In the genomic region with DNA sequence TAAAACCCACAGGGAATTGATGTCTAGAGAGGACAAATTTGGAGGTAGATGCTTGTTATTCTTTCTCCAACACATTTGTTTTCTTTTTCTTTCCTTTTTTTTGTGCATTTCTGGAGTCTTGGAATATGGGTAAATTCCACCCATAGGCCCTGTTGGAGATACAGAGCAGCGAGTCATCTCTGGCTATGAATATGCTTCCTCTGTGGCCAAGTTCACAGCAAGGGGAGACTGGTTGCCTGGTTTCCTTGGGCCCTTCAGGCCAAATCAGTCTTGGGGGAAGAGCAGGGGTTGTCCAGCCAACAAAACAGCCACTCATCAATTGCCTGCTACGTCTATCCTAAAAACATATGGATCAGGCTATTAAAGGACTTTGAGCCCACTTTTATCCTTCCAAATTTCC, we compare ENCODE assay signal across 13 cellular contexts. TPM values are rescaled to one million over a fixed set of nuclear protein-coding genes. Genes with fewer than 3 reads are reported as not detected.
DNase-seq lines count a peak whose midpoint lies in the region; TF ChIP-seq lines count a peak whose summit lies in the region.
"Had no signal": no experiment of that assay in that cellular context is flagged by ENCODE, and none has a peak within 500 bp of the region (broad histone marks: within the 10 kb centered on the region; RNA-seq: fewer than 3 reads in every experiment).

No MANE protein-coding gene starts in this region.

- H3K27ac ChIP-seq in mammary epithelial cell (ENCODE audit: insufficient read depth, low read depth, low read length), result no peak overlapping the region
- H3K27ac ChIP-seq in neutrophil, result peak overlapping the region; percentile 32
- H3K27ac ChIP-seq: vagina had no signal

- TF ChIP-seq CTCF in mammary epithelial cell (conservative IDR thresholded peaks at IDR 0.05 in 1 of 2, IDR thresholded peaks at IDR 0.05 in 1 of 2; ENCODE audit: extremely low read depth in 1 of 2, insufficient read depth in 1 of 2, low read depth in 1 of 2, low read length in 2 of 2) (no peak), neutrophil (IDR thresholded peaks at IDR 0.05) (no peak)

- H4K20me1 ChIP-seq in mammary epithelial cell (ENCODE audit: insufficient read depth, low read length), result no peaks in the 10 kb centered on the region

- H3K27me3 ChIP-seq in mammary epithelial cell (ENCODE audit: insufficient read depth, low read length), result no peaks in the 10 kb centered on the region
- H3K27me3 ChIP-seq in neutrophil, result no peaks in the 10 kb centered on the region
- H3K27me3 ChIP-seq: vagina had no signal

- H3K79me2 ChIP-seq in mammary epithelial cell (ENCODE audit: insufficient read depth, low read length), result peaks cover 43% of the 10 kb centered on the region

- dilution Hi-C loops in mammary epithelial cell (cut with HindIII; ENCODE audit: low sequenced_read_pairs), result no loop called here

- no peak overlapping the region for H3K9ac ChIP-seq in mammary epithelial cell (ENCODE audit: insufficient read depth, low read length)

- no peak overlapping the region for H3K4me2 ChIP-seq in mammary epithelial cell (ENCODE audit: insufficient read depth, low read depth, low read length)

- H2AFZ ChIP-seq in mammary epithelial cell (ENCODE audit: low read depth, low read length), result no peak overlapping the region

- CTCF ChIA-PET in mammary epithelial cell (lab: Charles Lee; ENCODE audit: low non-redundant PET), result no interaction called here

- intact Hi-C loops in mammary epithelial cell (cut with micrococcal nuclease), result no loop called here

- in situ Hi-C loops in mammary epithelial cell (cut with MboI; ENCODE audit: low sequenced_read_pairs in 2 of 2), result no loop called here

- H3K36me3 ChIP-seq in mammary epithelial cell (ENCODE audit: insufficient read depth, low read length), result peaks cover 14% of the 10 kb centered on the region
- H3K36me3 ChIP-seq in neutrophil, result peaks cover 58% of the 10 kb centered on the region

- 100% methylated on average over 2 of the region's 2 CpGs for WGBS in mammary epithelial cell (ENCODE audit: low coverage, missing lambda C conversion rate)

- no TSS peak for BruUV-seq in mammary epithelial cell (replicated peaks; lab: Mats Ljungman, UMichigan)

- H3K9me3 ChIP-seq in mammary epithelial cell (replicated peaks; ENCODE audit: insufficient read depth, low read length), result no peaks in the 10 kb centered on the region
- no peaks in the 10 kb centered on the region for H3K9me3 ChIP-seq in neutrophil
- H3K9me3 ChIP-seq: vagina had no signal

- no peak overlapping the region for H3K4me3 ChIP-seq in mammary epithelial cell (replicated peaks in 1 of 3; ENCODE audit: insufficient read depth in 1 of 3, low read depth in 2 of 3, low read length in 3 of 3)
- no peak overlapping the region for H3K4me3 ChIP-seq in neutrophil (ENCODE audit: low read depth in 1 of 2, low read length in 1 of 2)
- H3K4me3 ChIP-seq: vagina had no signal

- DNase-seq in EL (peak; percentile 81), LHCN-M2 (ENCODE audit: low read depth) (peak; percentile 71), mammary epithelial cell (peak; percentile 58), iPS-NIHi11 (ENCODE audit: low spot score) (no peak), dermis blood vessel endothelial cell (no peak), OCI-M2 (lab: John Stamatoyannopoulos, UW; ENCODE audit: unreplicated experiment) (no peak)
- DNase-seq: activated naive CD4-positive, alpha-beta T cell treated with anti-CD3 and anti-CD28 coated beads, Interleukin-2, amount 10 ng/mL, durations not matched to agents 7 days and 5 days; DND-41; effector memory CD8-positive, alpha-beta T cell; naive thymus-derived CD4-positive, alpha-beta T cell; NCI-H2081 had no signal

- H3K4me1 ChIP-seq in mammary epithelial cell (ENCODE audit: insufficient read depth, low read length) (peaks cover 13% of the 10 kb centered on the region), neutrophil (ENCODE audit: control insufficient read depth in 1 of 2, insufficient read depth in 1 of 2, low read depth in 1 of 2, low read length in 1 of 2) (peaks cover 32 to 37% of the 10 kb centered on the region in 2 experiments)

RNA-seq across cellular contexts. Expression of a gene that starts 27.5 kb away (rescaled TPM):
- total RNA-seq in LHCN-M2 (2014; rRNA removed) (56.4 and 67.5 TPM in 2 replicates), mammary epithelial cell (10 to 100 TPM; 57.5 to 67.5 TPM), dermis blood vessel endothelial cell (96.0 and 96.4 TPM in 2 replicates)
- polyA plus RNA-seq in LHCN-M2 (2012), result 30.0 TPM
- polyA plus RNA-seq in mammary epithelial cell, result 29.9 TPM
- 68.3 TPM for polyA minus RNA-seq in mammary epithelial cell

Comparison
In these comparisons a context has a peak if more than half of its experiments do, and no peak if none do; other contexts are left out.
1. DNase-seq: peak in EL (single experiment), LHCN-M2 (single experiment) and mammary epithelial cell (single experiment); none in iPS-NIHi11 (single experiment), dermis blood vessel endothelial cell (single experiment) and OCI-M2 (single experiment).